In the genomic region with DNA sequence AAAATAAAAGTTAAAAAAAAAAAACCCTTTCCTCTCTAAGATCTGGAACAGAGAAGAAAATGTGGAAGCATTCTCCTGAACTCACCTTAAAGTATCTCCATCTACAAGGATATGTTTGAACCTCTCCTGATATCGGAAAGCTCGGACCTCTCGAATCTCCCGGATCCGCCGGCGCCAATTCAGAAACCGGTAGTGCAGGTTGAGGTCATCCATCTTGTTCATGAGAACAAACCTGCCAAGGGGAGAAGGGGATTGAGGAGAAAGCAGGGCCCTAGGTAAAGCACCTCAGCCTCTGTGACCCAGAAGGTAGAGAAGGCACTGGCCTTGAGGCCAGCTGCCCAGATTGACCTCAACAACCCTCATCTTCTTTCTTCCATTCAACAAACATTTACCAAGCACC, we compare ENCODE assay signal across 20 cellular contexts. TPM values are rescaled to one million over a fixed set of nuclear protein-coding genes. Genes with fewer than 3 reads are reported as not detected.
A peak's percentile ranks its signal among the peaks of the same experiment; 100 is the strongest.
DNase-seq lines count a peak whose midpoint lies in the region; ATAC-seq, FAIRE-seq and TF ChIP-seq lines count a peak whose summit lies in the region.
"Had no signal": no experiment of that assay in that cellular context is flagged by ENCODE, and none has a peak within 500 bp of the region (broad histone marks: within the 10 kb centered on the region; RNA-seq: fewer than 3 reads in every experiment).

No MANE protein-coding gene starts in this region.

- H3K9me2 ChIP-seq in OCI-LY7 (ENCODE audit: insufficient read depth, low read length), result no peaks in the 10 kb centered on the region

- WGBS in gastroesophageal sphincter (ENCODE audit: low coverage in 1 of 2), 2 donors, result 90% methylated on average over 5 of the region's 8 CpGs; no CpG with 5 or more reads in 1 of the 2 donors
- WGBS in small intestine, 3 donors, result 79 to 95% (median 94%) methylated on average over 8 of the region's 8 CpGs

- no peak overlapping the region for H3K4me2 ChIP-seq in OCI-LY7 (ENCODE audit: low read length)

- H3K36me3 Mint-ChIP-seq in activated CD8-positive, alpha-beta T cell treated with anti-CD3 and anti-CD28 coated beads for 36 hours (ENCODE audit: low read depth), result peaks cover 20% of the 10 kb centered on the region
- H3K36me3 Mint-ChIP-seq in activated CD8-positive, alpha-beta T cell treated with anti-CD3 and anti-CD28 coated beads, Interleukin-2, amount 10 ng/mL, durations not matched to agents 7 days and 5 days (ENCODE audit: low read depth), result peaks cover 45% of the 10 kb centered on the region
- peaks cover 10% of the 10 kb centered on the region for H3K36me3 Mint-ChIP-seq in T-helper 17 cell (ENCODE audit: low read depth)
- H3K36me3 Mint-ChIP-seq in stimulated activated naive B cell treated with anti-CD40 and anti-IgM and Interleukin-4, amounts not matched to agents 10 μg/mL and 1 μg/mL and 100 μg/mL, for 72 hours, result peaks cover 32 to 47% of the 10 kb centered on the region in 2 donors

- no TSS peak for BruUV-seq in OCI-LY7 (replicated peaks; lab: Mats Ljungman, UMichigan)

- FAIRE-seq in D721Med (lab: Jason Lieb, UNC) (no peak), small intestine (lab: Jason Lieb, UNC) (no peak)

- CTCF ChIA-PET in activated CD8-positive, alpha-beta T cell treated with anti-CD3 and anti-CD28 coated beads for 36 hours (lab: Charles Lee), result interaction anchor here (0.8 to 31.8 kb wide), 4 partner anchors 8 to 340 kb away, joined by 3 to 553 read pairs (median 64); a partner anchor contains a TSS
- CTCF ChIA-PET in activated CD8-positive, alpha-beta T cell treated with anti-CD3 and anti-CD28 coated beads, Interleukin-2, amount 10 ng/mL, durations not matched to agents 7 days and 5 days (lab: Charles Lee), result interaction anchor here (0.8 to 14.0 kb wide), 6 partner anchors 10 to 244 kb away, joined by 4 to 170 read pairs (median 8); a partner anchor contains a TSS
- CTCF ChIA-PET in OCI-LY7 (lab: Charles Lee; ENCODE audit: unreplicated experiment), result no interaction called here

- H3K27ac Mint-ChIP-seq in activated CD8-positive, alpha-beta T cell treated with anti-CD3 and anti-CD28 coated beads for 36 hours, result no peak overlapping the region
- no peak overlapping the region for H3K27ac Mint-ChIP-seq in activated CD8-positive, alpha-beta T cell treated with anti-CD3 and anti-CD28 coated beads, Interleukin-2, amount 10 ng/mL, durations not matched to agents 7 days and 5 days
- H3K27ac Mint-ChIP-seq in T-helper 17 cell, result peak overlapping the region; percentile 88
- no peak overlapping the region for H3K27ac Mint-ChIP-seq in stimulated activated naive B cell treated with anti-CD40 and anti-IgM and Interleukin-4, amounts not matched to agents 10 μg/mL and 1 μg/mL and 100 μg/mL, for 72 hours

- no peak for TF ChIP-seq POLR2A in gastroesophageal sphincter (IDR thresholded peaks at IDR 0.05)

- H3K27me3 ChIP-seq in gastroesophageal sphincter (no peaks in the 10 kb centered on the region), small intestine (ENCODE audit: control insufficient read depth in 2 of 2, insufficient read depth in 2 of 2, low read length in 2 of 2) (no peaks in the 10 kb centered on the region)

- H3K27ac ChIP-seq in gastroesophageal sphincter (peak overlapping the region in 3 of 4 donors; percentile 48 to 95 (median 88)), OCI-LY7 (ENCODE audit: low read depth, low read length, poor library complexity, severe bottlenecking) (no peak overlapping the region), small intestine (ENCODE audit: low read depth in 1 of 2, low read length in 1 of 2) (no peak overlapping the region)

- no peak overlapping the region for H3K4me3 ChIP-seq in gastroesophageal sphincter
- H3K4me3 ChIP-seq in OCI-LY7 (ENCODE audit: low read depth, low read length, poor library complexity, severe bottlenecking), result no peak overlapping the region
- H3K4me3 ChIP-seq in small intestine (ENCODE audit: low read depth in 1 of 2, low read length in 2 of 2), result no peak overlapping the region

- H3K9me3 Mint-ChIP-seq in activated CD8-positive, alpha-beta T cell treated with anti-CD3 and anti-CD28 coated beads for 36 hours, result no peaks in the 10 kb centered on the region
- no peaks in the 10 kb centered on the region for H3K9me3 Mint-ChIP-seq in activated CD8-positive, alpha-beta T cell treated with anti-CD3 and anti-CD28 coated beads, Interleukin-2, amount 10 ng/mL, durations not matched to agents 7 days and 5 days (ENCODE audit: insufficient read depth)
- H3K9me3 Mint-ChIP-seq in stimulated activated naive B cell treated with anti-CD40 and anti-IgM and Interleukin-4, amounts not matched to agents 10 μg/mL and 1 μg/mL and 100 μg/mL, for 72 hours, result no peaks in the 10 kb centered on the region

- intact Hi-C loops in activated CD8-positive, alpha-beta T cell treated with anti-CD3 and anti-CD28 coated beads for 36 hours (cut with micrococcal nuclease), result no loop called here
- intact Hi-C loops in OCI-LY7 (cut with micrococcal nuclease; ENCODE audit: unreplicated experiment), result no loop called here

- H3K9me3 ChIP-seq in T-helper 17 cell (ENCODE audit: control insufficient read depth, low read length, poor library complexity, severe bottlenecking), result no peaks in the 10 kb centered on the region
- no peaks in the 10 kb centered on the region for H3K9me3 ChIP-seq in gastroesophageal sphincter
- H3K9me3 ChIP-seq in OCI-LY7 (ENCODE audit: low read length), result no peaks in the 10 kb centered on the region
- no peaks in the 10 kb centered on the region for H3K9me3 ChIP-seq in small intestine (ENCODE audit: control insufficient read depth, low read depth)
- H3K9me3 ChIP-seq: thoracic aorta had no signal

- H3K79me2 ChIP-seq in OCI-LY7 (ENCODE audit: insufficient read depth, low read depth, low read length), result no peaks in the 10 kb centered on the region; the same call in 1 of the 2 replicates

- H2AFZ ChIP-seq in OCI-LY7 (ENCODE audit: low read length), result no peak overlapping the region

- POLR2A ChIA-PET in activated CD8-positive, alpha-beta T cell treated with anti-CD3 and anti-CD28 coated beads for 36 hours (lab: Charles Lee), result interaction anchor here (0.9 to 5.7 kb wide), 6 partner anchors 10 to 26 kb away, joined by 3 to 37 read pairs (median 7); a partner anchor contains a TSS
- POLR2A ChIA-PET in activated CD8-positive, alpha-beta T cell treated with anti-CD3 and anti-CD28 coated beads, Interleukin-2, amount 10 ng/mL, durations not matched to agents 7 days and 5 days (lab: Charles Lee), result interaction anchor here (0.6 kb wide), 1 partner anchor 38 kb away, joined by 5 read pairs; no protein-coding TSS in a partner anchor
- POLR2A ChIA-PET in OCI-LY7 (lab: Charles Lee), result interaction anchor here (0.6 to 0.7 kb wide), 2 partner anchors 680 to 790 kb away, joined by 3 read pairs; no protein-coding TSS in a partner anchor

- H3K4me3 Mint-ChIP-seq in activated CD8-positive, alpha-beta T cell treated with anti-CD3 and anti-CD28 coated beads for 36 hours, result peak overlapping the region; percentile 83
- no peak overlapping the region for H3K4me3 Mint-ChIP-seq in activated CD8-positive, alpha-beta T cell treated with anti-CD3 and anti-CD28 coated beads, Interleukin-2, amount 10 ng/mL, durations not matched to agents 7 days and 5 days
- H3K4me3 Mint-ChIP-seq in T-helper 17 cell, result no peak overlapping the region
- peak overlapping the region; percentile 41 to 94 for H3K4me3 Mint-ChIP-seq in stimulated activated naive B cell treated with anti-CD40 and anti-IgM and Interleukin-4, amounts not matched to agents 10 μg/mL and 1 μg/mL and 100 μg/mL, for 72 hours

- H3K4me1 Mint-ChIP-seq in activated CD8-positive, alpha-beta T cell treated with anti-CD3 and anti-CD28 coated beads for 36 hours (ENCODE audit: low read depth), result peaks cover 33% of the 10 kb centered on the region
- H3K4me1 Mint-ChIP-seq in activated CD8-positive, alpha-beta T cell treated with anti-CD3 and anti-CD28 coated beads, Interleukin-2, amount 10 ng/mL, durations not matched to agents 7 days and 5 days (ENCODE audit: low read depth), result peaks cover 31% of the 10 kb centered on the region
- peaks cover 38% of the 10 kb centered on the region for H3K4me1 Mint-ChIP-seq in T-helper 17 cell
- H3K4me1 Mint-ChIP-seq in stimulated activated naive B cell treated with anti-CD40 and anti-IgM and Interleukin-4, amounts not matched to agents 10 μg/mL and 1 μg/mL and 100 μg/mL, for 72 hours, result peaks cover 36 to 64% of the 10 kb centered on the region in 2 donors

- H4K20me1 ChIP-seq in OCI-LY7 (ENCODE audit: insufficient read depth, low read length), result no peaks in the 10 kb centered on the region

- H3K27me3 Mint-ChIP-seq in activated CD8-positive, alpha-beta T cell treated with anti-CD3 and anti-CD28 coated beads for 36 hours, result no peaks in the 10 kb centered on the region
- no peaks in the 10 kb centered on the region for H3K27me3 Mint-ChIP-seq in activated CD8-positive, alpha-beta T cell treated with anti-CD3 and anti-CD28 coated beads, Interleukin-2, amount 10 ng/mL, durations not matched to agents 7 days and 5 days (ENCODE audit: low read depth)
- H3K27me3 Mint-ChIP-seq in T-helper 17 cell, result no peaks in the 10 kb centered on the region
- no peaks in the 10 kb centered on the region for H3K27me3 Mint-ChIP-seq in stimulated activated naive B cell treated with anti-CD40 and anti-IgM and Interleukin-4, amounts not matched to agents 10 μg/mL and 1 μg/mL and 100 μg/mL, for 72 hours

- no peak for TF ChIP-seq EP300 in gastroesophageal sphincter (IDR thresholded peaks at IDR 0.05)

- no peak for DNase-seq in activated CD8-positive, alpha-beta T cell treated with anti-CD3 and anti-CD28 coated beads for 36 hours
- DNase-seq in activated CD8-positive, alpha-beta T cell treated with anti-CD3 and anti-CD28 coated beads, Interleukin-2, amount 10 ng/mL, durations not matched to agents 7 days and 5 days, result no peak
- DNase-seq in T-helper 17 cell (no peak), D721Med (ENCODE audit: insufficient read length, low spot score) (no peak), OCI-LY7 (ENCODE audit: low spot score) (no peak), small intestine (no peak)
- DNase-seq in stimulated activated naive B cell treated with anti-CD40 and anti-IgM and Interleukin-4, amounts not matched to agents 10 μg/mL and 1 μg/mL and 100 μg/mL, for 72 hours, result no peak
- DNase-seq: ACHN; activated T-cell treated with anti-CD3 and anti-CD28 coated beads for 4 hours; dermis blood vessel endothelial cell; GF-D8; hippocampal formation; Karpas-422; left colon; NCI-H1694; NCI-H524; stimulated activated CD4-positive, alpha-beta T cell treated with anti-CD3 and anti-CD28 coated beads, Interleukin-2, amount 100 ng/mL, for 24 hours had no signal

- peaks cover 0 to 42% of the 10 kb centered on the region in 2 donors for H3K36me3 ChIP-seq in gastroesophageal sphincter
- peaks cover 32% of the 10 kb centered on the region for H3K36me3 ChIP-seq in OCI-LY7 (ENCODE audit: insufficient read depth, low read length)
- H3K36me3 ChIP-seq in small intestine (ENCODE audit: control insufficient read depth in 2 of 2, insufficient read depth in 2 of 2, low read length in 2 of 2), result peaks cover 4 to 5% of the 10 kb centered on the region in 2 donors

- no peak for TF ChIP-seq CTCF in activated CD8-positive, alpha-beta T cell treated with anti-CD3 and anti-CD28 coated beads for 36 hours (IDR thresholded peaks at IDR 0.05)
- TF ChIP-seq CTCF in gastroesophageal sphincter (IDR thresholded peaks at IDR 0.05) (no peak), D721Med (IDR thresholded peaks at IDR 0.05; ENCODE audit: insufficient read depth, missing control alignments) (no peak), OCI-LY7 (conservative IDR thresholded peaks at IDR 0.05; ENCODE audit: low read length) (no peak)

- peaks cover 13 to 83% (median 52%) of the 10 kb centered on the region in 3 donors for H3K4me1 ChIP-seq in gastroesophageal sphincter
- peaks cover 10% of the 10 kb centered on the region for H3K4me1 ChIP-seq in OCI-LY7 (ENCODE audit: insufficient read depth, low read length, poor library complexity, severe bottlenecking)
- peaks cover 0 to 2% of the 10 kb centered on the region in 2 donors for H3K4me1 ChIP-seq in small intestine (ENCODE audit: control insufficient read depth in 2 of 2, insufficient read depth in 1 of 2, low read depth in 1 of 2, low read length in 1 of 2)

- ATAC-seq in activated CD8-positive, alpha-beta T cell treated with anti-CD3 and anti-CD28 coated beads for 36 hours, result no peak
- no peak for ATAC-seq in activated CD8-positive, alpha-beta T cell treated with anti-CD3 and anti-CD28 coated beads, Interleukin-2, amount 10 ng/mL, durations not matched to agents 7 days and 5 days
- ATAC-seq in T-helper 17 cell (no peak), gastroesophageal sphincter (no peak)
- no peak for ATAC-seq in stimulated activated naive B cell treated with anti-CD40 and anti-IgM and Interleukin-4, amounts not matched to agents 10 μg/mL and 1 μg/mL and 100 μg/mL, for 72 hours (replicated peaks)
- ATAC-seq: left colon had no signal

RNA-seq across cellular contexts. Expression of a gene that starts 2.2 kb away (rescaled TPM):
- total RNA-seq in activated CD8-positive, alpha-beta T cell treated with anti-CD3 and anti-CD28 coated beads for 36 hours, result 10 to 100 TPM; 24.8 to 25.0 TPM
- total RNA-seq in activated CD8-positive, alpha-beta T cell treated with anti-CD3 and anti-CD28 coated beads, Interleukin-2, amount 10 ng/mL, durations not matched to agents 7 days and 5 days, result 10 to 100 TPM; 27.2 to 31.2 TPM
- 10 to 100 TPM; 23.1 to 29.6 TPM for total RNA-seq in T-helper 17 cell
- total RNA-seq in gastroesophageal sphincter, result 100 to 1,000 TPM in 2 of 4 donors, 10 to 100 TPM in 2; 79.1 to 137 (median 110) TPM
- total RNA-seq in OCI-LY7 (2014; rRNA removed; shearing (Covaris generic)), result 7.3 and 10.9 TPM in 2 replicates
- 17.2 and 20.5 TPM in 2 replicates for total RNA-seq in OCI-LY7 (2022)
- polyA plus RNA-seq in small intestine, result 10 to 100 TPM; 19.7 to 37.6 (median 20.3) TPM

RNA-seq across cellular contexts. Expression of a gene that starts 20.4 kb away (rescaled TPM):
- 1 to 10 TPM; 2.0 to 2.3 TPM for total RNA-seq in activated CD8-positive, alpha-beta T cell treated with anti-CD3 and anti-CD28 coated beads for 36 hours
- total RNA-seq in activated CD8-positive, alpha-beta T cell treated with anti-CD3 and anti-CD28 coated beads, Interleukin-2, amount 10 ng/mL, durations not matched to agents 7 days and 5 days, result 1 to 10 TPM; 3.1 to 5.4 TPM
- total RNA-seq in T-helper 17 cell (under 1 TPM in 1 of 2 donors, not detected in 1; 0.45 TPM), gastroesophageal sphincter (1,000 to 10,000 TPM in 2 of 4 donors, 100 to 1,000 TPM in 2; 632 to 1,838 (median 914) TPM), OCI-LY7 (2022) (1.2 and 2.9 TPM in 2 replicates)
- total RNA-seq in OCI-LY7 (2014; rRNA removed; shearing (Covaris generic)), result not detected in 2 replicates
- polyA plus RNA-seq in small intestine, result 100 to 1,000 TPM in 1 of 3 donors, 1 to 10 TPM in 2; 3.4 to 135 (median 8.4) TPM
- polyA plus RNA-seq: neural cell had no signal

RNA-seq across cellular contexts. Expression of a gene that starts 26.3 kb away (rescaled TPM):
- total RNA-seq in activated CD8-positive, alpha-beta T cell treated with anti-CD3 and anti-CD28 coated beads for 36 hours, result 1 to 10 TPM; 5.3 to 6.7 TPM
- 10 to 100 TPM; 10.8 to 13.3 TPM for total RNA-seq in activated CD8-positive, alpha-beta T cell treated with anti-CD3 and anti-CD28 coated beads, Interleukin-2, amount 10 ng/mL, durations not matched to agents 7 days and 5 days
- total RNA-seq in T-helper 17 cell, result 1 to 10 TPM in 1 of 2 donors, under 1 TPM in 1; 0.83 to 2.5 TPM
- total RNA-seq in gastroesophageal sphincter, result under 1 TPM in 1 of 4 donors, not detected in 3; 0.31 TPM
- 0.06 and 0.08 TPM in 2 replicates for total RNA-seq in OCI-LY7 (2014; rRNA removed; shearing (Covaris generic))
- 1.2 and 1.8 TPM in 2 replicates for total RNA-seq in OCI-LY7 (2022)
- 10 to 100 TPM in 2 of 3 donors, 1 to 10 TPM in 1; 4.2 to 94.0 (median 77.4) TPM for polyA plus RNA-seq in small intestine
- total RNA-seq: dermis blood vessel endothelial cell, left colon had no signal
- polyA plus RNA-seq: neural cell had no signal

RNA-seq across cellular contexts. Expression of a gene that starts 27.2 kb away (rescaled TPM):
- total RNA-seq in activated CD8-positive, alpha-beta T cell treated with anti-CD3 and anti-CD28 coated beads for 36 hours, result 1 to 10 TPM; 1.1 to 1.6 TPM
- total RNA-seq in activated CD8-positive, alpha-beta T cell treated with anti-CD3 and anti-CD28 coated beads, Interleukin-2, amount 10 ng/mL, durations not matched to agents 7 days and 5 days, result 1 to 10 TPM; 1.0 to 1.4 TPM
- total RNA-seq in T-helper 17 cell (1 to 10 TPM; 1.4 to 3.1 TPM), gastroesophageal sphincter (100 to 1,000 TPM; 108 to 323 (median 182) TPM), OCI-LY7 (2022) (1.3 and 1.6 TPM in 2 replicates)
- 0.25 TPM in 1 of 2 replicates, not detected in the other for total RNA-seq in OCI-LY7 (2014; rRNA removed; shearing (Covaris generic))
- polyA plus RNA-seq in small intestine, result 10 to 100 TPM in 2 of 3 donors, 1 to 10 TPM in 1; 5.8 to 52.9 (median 18.4) TPM

Comparison
In these comparisons a context has a peak if more than half of its experiments do, and no peak if none do; other contexts are left out.
1. H3K4me3 Mint-ChIP-seq: peak in activated CD8-positive, alpha-beta T cell treated with anti-CD3 and anti-CD28 coated beads for 36 hours (single experiment) and stimulated activated naive B cell treated with anti-CD40 and anti-IgM and Interleukin-4, amounts not matched to agents 10 μg/mL and 1 μg/mL and 100 μg/mL, for 72 hours (2 of 2); none in activated CD8-positive, alpha-beta T cell treated with anti-CD3 and anti-CD28 coated beads, Interleukin-2, amount 10 ng/mL, durations not matched to agents 7 days and 5 days (single experiment) and T-helper 17 cell (single experiment).
2. H3K27ac ChIP-seq: peak in gastroesophageal sphincter (3 of 4); none in OCI-LY7 (single experiment) and small intestine (0 of 2).
3. RNA of a gene that starts 20.4 kb away (total RNA-seq): 632 to 1,838 TPM in gastroesophageal sphincter; 3.1 to 5.4 TPM in activated CD8-positive, alpha-beta T cell treated with anti-CD3 and anti-CD28 coated beads, Interleukin-2, amount 10 ng/mL, durations not matched to agents 7 days and 5 days, 1.2 to 2.9 TPM in OCI-LY7, 2.0 to 2.3 TPM in activated CD8-positive, alpha-beta T cell treated with anti-CD3 and anti-CD28 coated beads for 36 hours and 0.45 TPM in T-helper 17 cell; every median in the first group is over 10 times any median in the second.